ENCODE assay signal across 9 cellular contexts in the genomic region with DNA sequence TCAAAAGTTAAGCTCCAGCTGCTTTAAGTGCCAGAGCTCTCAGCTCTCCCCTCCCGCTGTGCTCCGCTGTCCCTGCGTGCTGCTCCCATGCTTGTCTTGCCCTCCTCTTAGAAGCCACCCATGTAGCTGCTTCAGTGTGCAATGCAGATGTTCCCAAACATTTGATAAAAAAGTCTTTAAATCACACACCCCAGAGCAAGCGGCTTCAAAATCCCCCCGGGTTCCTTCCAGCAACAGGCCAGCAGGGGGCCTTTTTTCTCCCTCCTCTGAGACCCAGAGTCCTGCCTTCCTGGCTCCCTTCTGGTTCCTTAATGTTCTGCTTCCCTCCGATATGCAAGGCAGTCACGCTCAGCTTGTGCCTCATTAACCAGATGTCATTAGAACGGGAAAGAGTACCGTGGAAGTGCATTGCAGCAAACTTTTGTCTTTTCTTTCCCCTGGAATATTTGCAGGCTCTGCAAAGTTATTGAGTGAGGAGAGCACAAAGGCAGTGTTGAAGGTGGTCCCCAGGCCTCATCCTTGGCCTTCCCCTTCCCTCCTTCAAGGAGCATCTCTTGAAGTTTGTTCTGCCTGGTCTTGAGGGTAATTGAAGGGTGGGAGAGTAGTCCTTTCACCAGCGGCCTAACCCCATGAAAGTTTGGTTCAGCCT. TPM values are rescaled to one million over a fixed set of nuclear protein-coding genes. Genes with fewer than 3 reads are reported as not detected.
DNase-seq lines count a peak whose midpoint lies in the region; ATAC-seq, FAIRE-seq and TF ChIP-seq lines count a peak whose summit lies in the region.
"Had no signal": no experiment of that assay in that cellular context is flagged by ENCODE, and none has a peak within 500 bp of the region (broad histone marks: within the 10 kb centered on the region; RNA-seq: fewer than 3 reads in every experiment).

No MANE protein-coding gene starts in this region.

- POLR2A ChIA-PET in AG04450 (lab: Yijun Ruan, JAX) = interaction anchor here (0.9 kb wide), 1 partner anchor 207 kb away, joined by 3 read pairs; no protein-coding TSS in a partner anchor

- peaks cover 8% of the 10 kb centered on the region for H3K27me3 Mint-ChIP-seq in stimulated activated naive CD8-positive, alpha-beta T cell treated with anti-CD3 and anti-CD28 coated beads, Interleukin-15, amount 100 ng/mL, for 72 hours
- H3K27me3 Mint-ChIP-seq: stimulated activated naive CD8-positive, alpha-beta T cell treated with anti-CD3 and anti-CD28 coated beads, Interleukin-15, Interleukin-2, amounts not matched to agents 100 ng/mL and 50 ng/mL, for 24 hours had no signal

- H3K27ac Mint-ChIP-seq in stimulated activated naive CD8-positive, alpha-beta T cell treated with anti-CD3 and anti-CD28 coated beads, Interleukin-15, amount 100 ng/mL, for 72 hours = no peak overlapping the region
- H3K27ac Mint-ChIP-seq: stimulated activated naive CD8-positive, alpha-beta T cell treated with anti-CD3 and anti-CD28 coated beads, Interleukin-15, Interleukin-2, amounts not matched to agents 100 ng/mL and 50 ng/mL, for 24 hours had no signal

- CTCF ChIA-PET in AG04450 (lab: Charles Lee) = interaction anchor here (0.7 to 4.6 kb wide), 36 partner anchors 9 to 272 kb away, joined by 3 to 72 read pairs (median 4); a partner anchor contains a TSS

- no peak overlapping the region for H3K4me3 Mint-ChIP-seq in stimulated activated naive CD8-positive, alpha-beta T cell treated with anti-CD3 and anti-CD28 coated beads, Interleukin-15, amount 100 ng/mL, for 72 hours
- H3K4me3 Mint-ChIP-seq: stimulated activated naive CD8-positive, alpha-beta T cell treated with anti-CD3 and anti-CD28 coated beads, Interleukin-15, Interleukin-2, amounts not matched to agents 100 ng/mL and 50 ng/mL, for 24 hours had no signal

- TF ChIP-seq CTCF in AG04450 (IDR thresholded peaks at IDR 0.05; ENCODE audit: low read depth, low read length) = peak; percentile 84

- FAIRE-seq in GM18507 (lab: Jason Lieb, UNC) (peak; percentile 72), RCC 7860 (lab: Jason Lieb, UNC) (no peak)

- H3K9me3 Mint-ChIP-seq in stimulated activated naive CD8-positive, alpha-beta T cell treated with anti-CD3 and anti-CD28 coated beads, Interleukin-15, amount 100 ng/mL, for 72 hours = no peaks in the 10 kb centered on the region
- H3K9me3 Mint-ChIP-seq: stimulated activated naive CD8-positive, alpha-beta T cell treated with anti-CD3 and anti-CD28 coated beads, Interleukin-15, Interleukin-2, amounts not matched to agents 100 ng/mL and 50 ng/mL, for 24 hours had no signal

- DNase-seq in AG04450 (ENCODE audit: low read depth, low spot score) = no peak
- DNase-seq in GM18507 (ENCODE audit: extremely low spot score, insufficient read length, low read depth) = no peak
- DNase-seq in RCC 7860 (ENCODE audit: low spot score) = peak; percentile 8
- peak; percentile 40 for DNase-seq in amniotic stem cell (lab: John Stamatoyannopoulos, UW)
- DNase-seq in islet precursor cell = peak; percentile 74
- peak; percentile 21 to 25 for DNase-seq in stimulated activated naive CD8-positive, alpha-beta T cell treated with anti-CD3 and anti-CD28 coated beads, Interleukin-15, amount 100 ng/mL, for 72 hours

- ATAC-seq in stimulated activated naive CD8-positive, alpha-beta T cell treated with anti-CD3 and anti-CD28 coated beads, Interleukin-15, amount 100 ng/mL, for 72 hours = peak; percentile 47
- ATAC-seq in HG03565 (IDR thresholded peaks at IDR 0.05; ENCODE audit: unreplicated experiment) (no peak), GM18870 (IDR thresholded peaks at IDR 0.05; ENCODE audit: unreplicated experiment) (no peak)

- peaks cover 2% of the 10 kb centered on the region for H3K27me3 ChIP-seq in AG04450 (ENCODE audit: control insufficient read depth, insufficient read depth, low read length)

- no peaks in the 10 kb centered on the region for H3K9me3 ChIP-seq in AG04450 (ENCODE audit: control insufficient read depth, insufficient read depth, low read length)

- H3K4me1 Mint-ChIP-seq in stimulated activated naive CD8-positive, alpha-beta T cell treated with anti-CD3 and anti-CD28 coated beads, Interleukin-15, amount 100 ng/mL, for 72 hours = peaks cover 3% of the 10 kb centered on the region

- no peak overlapping the region for H3K4me3 ChIP-seq in AG04450 (ENCODE audit: low read depth, low read length)

- no peak overlapping the region for H3K27ac ChIP-seq in AG04450 (ENCODE audit: low read depth, low read length)

RNA-seq across cellular contexts. Expression of a gene that starts 25.5 kb away (rescaled TPM):
- polyA plus RNA-seq in AG04450 (2011; rRNA removed) = 0.46 and 0.60 TPM in 2 replicates
- polyA minus RNA-seq in AG04450 (2011; rRNA and poly(A)+ RNA removed) = 0.48 and 1.7 TPM in 2 replicates

RNA-seq across cellular contexts. Expression of a gene that starts 39.5 kb away (rescaled TPM):
- polyA plus RNA-seq in AG04450 (2011; rRNA removed) = not detected in 2 replicates
- polyA minus RNA-seq in AG04450 (2011; rRNA and poly(A)+ RNA removed) = not detected in 2 replicates

Comparison
In these comparisons a context has a peak if more than half of its experiments do, and no peak if none do; other contexts are left out.
1. DNase-seq: peak in RCC 7860 (single experiment), amniotic stem cell (single experiment), islet precursor cell (single experiment) and stimulated activated naive CD8-positive, alpha-beta T cell treated with anti-CD3 and anti-CD28 coated beads, Interleukin-15, amount 100 ng/mL, for 72 hours (2 of 2); none in AG04450 (single experiment) and GM18507 (single experiment).